7 cellular contexts compared by ENCODE assay signal in the genomic region with DNA sequence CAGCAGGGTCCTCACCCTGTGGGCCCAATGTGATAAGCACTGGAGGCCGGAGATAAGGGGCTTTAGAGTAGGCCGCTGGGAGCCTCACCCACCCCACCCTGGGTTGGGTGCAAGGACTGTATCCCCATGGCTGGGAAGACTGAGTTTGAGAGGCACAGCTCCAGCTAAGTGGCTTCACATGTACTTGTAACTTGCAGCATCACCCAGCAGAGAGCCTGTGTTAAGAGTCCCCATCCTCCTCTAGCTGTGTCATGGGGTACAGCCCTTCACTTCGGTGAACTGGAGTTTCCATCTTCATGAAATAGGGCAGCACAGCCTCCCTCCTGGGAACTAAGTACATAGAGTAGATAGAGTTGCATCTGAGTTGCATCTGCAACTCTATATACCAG. TPM values are rescaled to one million over a fixed set of nuclear protein-coding genes. Genes with fewer than 3 reads are reported as not detected.
A peak's percentile ranks its signal among the peaks of the same experiment; 100 is the strongest.
DNase-seq lines count a peak whose midpoint lies in the region; TF ChIP-seq lines count a peak whose summit lies in the region.
"Had no signal": no experiment of that assay in that cellular context is flagged by ENCODE, and none has a peak within 500 bp of the region (broad histone marks: within the 10 kb centered on the region; RNA-seq: fewer than 3 reads in every experiment).

No MANE protein-coding gene starts in this region.

- no peak for DNase-seq in LNCaP clone FGC (ENCODE audit: low read depth)
- DNase-seq in choroid plexus epithelial cell (ENCODE audit: low read depth), result no peak
- no peak for DNase-seq in prostate gland (ENCODE audit: low spot score)
- no peak for DNase-seq in kidney tubule cell (ENCODE audit: low spot score)
- DNase-seq in NCI-H1436 treated with DMSO at 0.1 percent for 48 hours (lab: John Stamatoyannopoulos, UW), result no peak
- no peak for DNase-seq in AML-193 (lab: John Stamatoyannopoulos, UW)

- H3K4me1 ChIP-seq in prostate gland (replicated peaks), result peaks cover 8% of the 10 kb centered on the region

- intact Hi-C loops in prostate gland (cut with DNase I), result no loop called here

- H3K36me3 ChIP-seq in prostate gland, result peaks cover 0 to 6% of the 10 kb centered on the region in 2 donors

- WGBS in prostate gland, result 75% methylated on average over 3 of the region's 3 CpGs

- no peaks in the 10 kb centered on the region for H3K27me3 ChIP-seq in prostate gland (replicated peaks; ENCODE audit: insufficient read depth)

- H3K27ac ChIP-seq in prostate gland, result peak overlapping the region in 1 of 2 donors; percentile 78

- no peaks in the 10 kb centered on the region for H3K9me3 ChIP-seq in prostate gland

- H3K4me3 ChIP-seq in LNCaP clone FGC (ENCODE audit: low read depth, low read length) (peak overlapping the region; percentile 100), choroid plexus epithelial cell (ENCODE audit: low read depth, low read length) (peak overlapping the region; percentile 89), prostate gland (peak overlapping the region; percentile 50 to 67)

- no peak for TF ChIP-seq POLR2A in prostate gland (IDR thresholded peaks at IDR 0.05)

- TF ChIP-seq CTCF in LNCaP clone FGC (IDR thresholded peaks at IDR 0.05; ENCODE audit: control insufficient read depth, extremely low read depth, insufficient read depth), result no peak
- no peak for TF ChIP-seq CTCF in choroid plexus epithelial cell (conservative IDR thresholded peaks at IDR 0.05; ENCODE audit: low read depth, low read length)
- no peak for TF ChIP-seq CTCF in prostate gland (IDR thresholded peaks at IDR 0.05)

RNA-seq across cellular contexts. Expression of a gene that starts 1.3 kb away (rescaled TPM):
- 100 to 1,000 TPM; 256 to 548 TPM for total RNA-seq in prostate gland

RNA-seq across cellular contexts. Expression of a gene that starts 1.5 kb away (rescaled TPM):
- under 1 TPM in 1 of 2 donors, not detected in 1; 0.91 TPM for total RNA-seq in prostate gland
- total RNA-seq: bronchial epithelial cell had no signal

RNA-seq across cellular contexts. Expression of a gene that starts 6.0 kb away (rescaled TPM):
- total RNA-seq in prostate gland, result 10 to 100 TPM in 1 of 2 donors, 1 to 10 TPM in 1; 8.7 to 11.5 TPM

RNA-seq across cellular contexts. Expression of a gene that starts 9.1 kb away (rescaled TPM):
- 100 to 1,000 TPM; 173 to 290 TPM for total RNA-seq in prostate gland

RNA-seq across cellular contexts. Expression of a gene that starts 25.0 kb away (rescaled TPM):
- 100 to 1,000 TPM in 1 of 2 donors, 10 to 100 TPM in 1; 49.6 to 126 TPM for total RNA-seq in prostate gland
